ENCODE assay signal across 13 cellular contexts in genomic region chr21:42299324-42300044, GRCh38. TPM values are rescaled to one million over a fixed set of nuclear protein-coding genes. Genes with fewer than 3 reads are reported as not detected.
DNase-seq lines count a peak whose midpoint lies in the region; ATAC-seq and TF ChIP-seq lines count a peak whose summit lies in the region.
"Had no signal": no experiment of that assay in that cellular context is flagged by ENCODE, and none has a peak within 500 bp of the region (broad histone marks: within the 10 kb centered on the region; RNA-seq: fewer than 3 reads in every experiment).

No MANE protein-coding gene starts in this region.

- no peaks in the 10 kb centered on the region for H3K9me3 Mint-ChIP-seq in nephron progenitor cell
- H3K9me3 Mint-ChIP-seq: natural killer cell had no signal

- BruUV-seq in OCI-LY7 (replicated peaks; lab: Mats Ljungman, UMichigan) = no TSS peak

- no peak overlapping the region for H3K4me3 ChIP-seq in HEK293 (ENCODE audit: low read depth, low read length)
- H3K4me3 ChIP-seq in colonic mucosa = no peak overlapping the region
- H3K4me3 ChIP-seq in psoas muscle = no peak overlapping the region
- no peak overlapping the region for H3K4me3 ChIP-seq in OCI-LY7 (ENCODE audit: low read depth, low read length, poor library complexity, severe bottlenecking)

- POLR2A ChIA-PET in HEK293 (lab: Yijun Ruan, JAX) = no interaction called here
- POLR2A ChIA-PET in OCI-LY7 (lab: Charles Lee) = interaction anchor here (1.1 kb wide), 1 partner anchor 29 kb away, joined by 3 read pairs; no protein-coding TSS in a partner anchor

- H3K4me2 ChIP-seq in OCI-LY7 (ENCODE audit: low read length) = no peak overlapping the region

- H3K9ac ChIP-seq in colonic mucosa (ENCODE audit: low read depth in 2 of 2, low read length in 2 of 2) = no peak overlapping the region

- intact Hi-C loops in colonic mucosa (cut with DNase I) = no loop called here
- intact Hi-C loops in psoas muscle (cut with DNase I) = no loop called here
- intact Hi-C loops in OCI-LY7 (cut with micrococcal nuclease; ENCODE audit: unreplicated experiment) = no loop called here

- WGBS in psoas muscle, 3 donors = 66 to 75% (median 68%) methylated on average over 19 to 20 of the region's 20 CpGs

- ATAC-seq in psoas muscle (peak in 2 of 4 donors; percentile 18 to 45), GM18858 (IDR thresholded peaks at IDR 0.05; ENCODE audit: unreplicated experiment) (no peak)
- ATAC-seq: natural killer cell had no signal

- H3K79me2 ChIP-seq in OCI-LY7 (ENCODE audit: insufficient read depth, low read depth, low read length) = no peaks in the 10 kb centered on the region

- TF ChIP-seq CTCF in HEK293 (tag by site-specific recombination; IDR thresholded peaks at IDR 0.05) (no peak), colonic mucosa (IDR thresholded peaks at IDR 0.05) (no peak), psoas muscle (IDR thresholded peaks at IDR 0.05) (no peak), OCI-LY7 (conservative IDR thresholded peaks at IDR 0.05; ENCODE audit: low read length) (no peak), nephron progenitor cell (IDR thresholded peaks at IDR 0.05) (no peak)

- peaks cover 37% of the 10 kb centered on the region for H3K4me1 Mint-ChIP-seq in nephron progenitor cell
- H3K4me1 Mint-ChIP-seq: natural killer cell had no signal

- H3K27ac ChIP-seq in HEK293 (ENCODE audit: extremely low read depth, low read depth, low read length) = no peak overlapping the region
- no peak overlapping the region for H3K27ac ChIP-seq in colonic mucosa
- H3K27ac ChIP-seq in psoas muscle = peak overlapping the region; percentile 58
- no peak overlapping the region for H3K27ac ChIP-seq in OCI-LY7 (ENCODE audit: low read depth, low read length, poor library complexity, severe bottlenecking)

- DNase-seq in OCI-M1 (lab: John Stamatoyannopoulos, UW) (peak; percentile 17), colonic mucosa (peak; percentile 72), psoas muscle (peak in 1 of 2 donors; percentile 72), OCI-LY7 (ENCODE audit: low spot score) (no peak), nephron progenitor cell (no peak)
- DNase-seq: Kasumi-1, natural killer cell, NCI-H446 treated with DMSO at 0.1 percent for 48 hours, small intestine had no signal

- no peak overlapping the region for H2AFZ ChIP-seq in OCI-LY7 (ENCODE audit: low read length)

- no peak overlapping the region for H3K4me3 Mint-ChIP-seq in nephron progenitor cell
- H3K4me3 Mint-ChIP-seq: brain, natural killer cell had no signal

- H3K27me3 Mint-ChIP-seq in nephron progenitor cell (ENCODE audit: low read depth, poor library complexity) = peaks cover 4% of the 10 kb centered on the region

- no peaks in the 10 kb centered on the region for H3K4me1 ChIP-seq in HEK293 (ENCODE audit: control insufficient read depth, insufficient read depth, low read length)
- H3K4me1 ChIP-seq in colonic mucosa = no peaks in the 10 kb centered on the region
- peaks cover 5% of the 10 kb centered on the region for H3K4me1 ChIP-seq in psoas muscle
- H3K4me1 ChIP-seq in OCI-LY7 (ENCODE audit: insufficient read depth, low read length, poor library complexity, severe bottlenecking) = no peaks in the 10 kb centered on the region

- H3K36me3 ChIP-seq in HEK293 (ENCODE audit: control insufficient read depth in 2 of 2, insufficient read depth in 1 of 2, low read length in 2 of 2) (no peaks in the 10 kb centered on the region), colonic mucosa (no peaks in the 10 kb centered on the region), psoas muscle (ENCODE audit: insufficient read depth in 1 of 2, low read depth in 1 of 2) (peaks cover 0 to 35% of the 10 kb centered on the region in 2 donors), OCI-LY7 (ENCODE audit: insufficient read depth, low read length) (peaks cover 19% of the 10 kb centered on the region)

- no peaks in the 10 kb centered on the region for H3K9me3 ChIP-seq in HEK293 (ENCODE audit: control insufficient read depth, insufficient read depth, low read depth, low read length)
- H3K9me3 ChIP-seq in colonic mucosa = no peaks in the 10 kb centered on the region
- H3K9me3 ChIP-seq in psoas muscle = no peaks in the 10 kb centered on the region
- H3K9me3 ChIP-seq in OCI-LY7 (ENCODE audit: low read length) = no peaks in the 10 kb centered on the region

- CTCF ChIA-PET in HEK293 (lab: Yijun Ruan, JAX) = interaction anchor here (0.6 to 1.4 kb wide), 2 partner anchors 10 to 133 kb away, joined by 3 to 7 read pairs; no protein-coding TSS in a partner anchor
- CTCF ChIA-PET in OCI-LY7 (lab: Charles Lee; ENCODE audit: unreplicated experiment) = interaction anchor here (1.1 kb wide), 1 partner anchor 41 kb away, joined by 3 read pairs; no protein-coding TSS in a partner anchor

- no peak overlapping the region for H3K27ac Mint-ChIP-seq in nephron progenitor cell
- H3K27ac Mint-ChIP-seq: brain, natural killer cell had no signal

- no peaks in the 10 kb centered on the region for H3K36me3 Mint-ChIP-seq in nephron progenitor cell (ENCODE audit: low read depth)
- H3K36me3 Mint-ChIP-seq: natural killer cell had no signal

- no peaks in the 10 kb centered on the region for H3K27me3 ChIP-seq in colonic mucosa
- no peaks in the 10 kb centered on the region for H3K27me3 ChIP-seq in psoas muscle (ENCODE audit: insufficient read depth in 3 of 3, low read length in 2 of 3)

- H3K9me2 ChIP-seq in OCI-LY7 (ENCODE audit: insufficient read depth, low read length) = no peaks in the 10 kb centered on the region

- H4K20me1 ChIP-seq in OCI-LY7 (ENCODE audit: insufficient read depth, low read length) = no peaks in the 10 kb centered on the region

TF ChIP-seq in HEK293, 187 proteins besides CTCF, POLR2A, EP300 and RAD21:
- TF ChIP-seq ATF2 (tag by site-specific recombination; IDR thresholded peaks at IDR 0.05; ENCODE audit: low read depth) (0 out of 2 replicates have a peak, but pooled peaks have one; percentile 18), ZNF558 (tag by site-specific recombination; IDR thresholded peaks at IDR 0.05) (no peak), ZNF658 (tag by site-specific recombination; IDR thresholded peaks at IDR 0.05) (no peak)

RNA-seq across cellular contexts. Expression of gene TFF3, which starts 15.7 kb away (rescaled TPM):
- total RNA-seq in colonic mucosa = 1,000 to 10,000 TPM; 2,373 to 4,154 TPM
- total RNA-seq in psoas muscle = 1 to 10 TPM; 1.1 to 3.0 (median 2.3) TPM
- polyA plus RNA-seq in psoas muscle = 1 to 10 TPM in 2 of 3 donors, under 1 TPM in 1; 0.92 to 3.3 (median 2.1) TPM
- not detected in 2 replicates for total RNA-seq in OCI-LY7 (2014; rRNA removed; shearing (Covaris generic))
- total RNA-seq in OCI-LY7 (2022) = not detected in 2 replicates
- total RNA-seq: natural killer cell had no signal

RNA-seq across cellular contexts. Expression of gene TFF2, which starts 51.3 kb away (rescaled TPM):
- total RNA-seq in colonic mucosa (1 to 10 TPM; 2.3 to 2.5 TPM), psoas muscle (not detected), OCI-LY7 (2022) (not detected in 2 replicates)
- polyA plus RNA-seq in psoas muscle = not detected
- not detected in 2 replicates for total RNA-seq in OCI-LY7 (2014; rRNA removed; shearing (Covaris generic))
- total RNA-seq: epithelial cell of proximal tubule, natural killer cell had no signal

Comparison
In these comparisons a context has a peak if more than half of its experiments do, and no peak if none do; other contexts are left out.
1. DNase-seq: peak in OCI-M1 (single experiment) and colonic mucosa (single experiment); none in OCI-LY7 (single experiment) and nephron progenitor cell (single experiment).
2. RNA of gene TFF3, which starts 15.7 kb away (total RNA-seq): 2,373 to 4,154 TPM in colonic mucosa; 1.1 to 3.0 TPM in psoas muscle and not detected in OCI-LY7; every median in the first group is over 100 times any median in the second.